In the genomic region with DNA sequence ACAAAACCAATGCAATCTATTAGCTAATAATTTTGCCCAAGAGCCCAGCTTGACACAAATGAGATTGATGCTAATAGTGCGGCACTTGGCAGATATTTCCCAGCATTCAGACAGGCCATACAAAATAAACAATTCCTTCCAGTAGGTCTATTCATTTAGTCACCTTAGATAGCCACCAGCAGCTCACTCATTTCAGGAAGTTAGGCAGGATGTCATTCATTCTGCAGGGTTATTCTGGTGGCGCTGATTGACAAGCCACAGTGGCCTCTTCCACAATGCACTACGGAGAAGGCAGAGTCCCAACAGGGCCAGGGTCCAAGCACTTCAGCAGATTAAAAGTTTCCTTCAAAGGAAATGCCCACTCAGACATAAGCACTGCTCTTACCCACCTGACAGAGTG, we compare ENCODE assay signal across 1 cellular context.
TF ChIP-seq lines count a peak whose summit lies in the region.

No MANE protein-coding gene starts in this region.

TF ChIP-seq in GM12878, 131 proteins besides CTCF, POLR2A, EP300 and RAD21:
- TF ChIP-seq CREM (IDR thresholded peaks at IDR 0.05; ENCODE audit: low read depth): no peak
- peak; percentile 45 for TF ChIP-seq RUNX3 (IDR thresholded peaks at IDR 0.05; ENCODE audit: low read length)
- no peak for TF ChIP-seq CEBPB (IDR thresholded peaks at IDR 0.05; ENCODE audit: borderline replicate concordance in 1 of 2, low read depth in 2 of 2, low read length in 2 of 2)
- no peak for TF ChIP-seq FOXK2 (IDR thresholded peaks at IDR 0.05)
- no peak for TF ChIP-seq MEF2A (IDR thresholded peaks at IDR 0.05; ENCODE audit: insufficient read depth, low read depth, low read length)
- TF ChIP-seq PAX5 (IDR thresholded peaks at IDR 0.05; ENCODE audit: borderline replicate concordance, low read depth, low read length): 0 out of 2 replicates have a peak, but pooled peaks have one; percentile 23
- no peak for TF ChIP-seq HCFC1 (IDR thresholded peaks at IDR 0.05; ENCODE audit: low read length)
- TF ChIP-seq, protein P1, sequence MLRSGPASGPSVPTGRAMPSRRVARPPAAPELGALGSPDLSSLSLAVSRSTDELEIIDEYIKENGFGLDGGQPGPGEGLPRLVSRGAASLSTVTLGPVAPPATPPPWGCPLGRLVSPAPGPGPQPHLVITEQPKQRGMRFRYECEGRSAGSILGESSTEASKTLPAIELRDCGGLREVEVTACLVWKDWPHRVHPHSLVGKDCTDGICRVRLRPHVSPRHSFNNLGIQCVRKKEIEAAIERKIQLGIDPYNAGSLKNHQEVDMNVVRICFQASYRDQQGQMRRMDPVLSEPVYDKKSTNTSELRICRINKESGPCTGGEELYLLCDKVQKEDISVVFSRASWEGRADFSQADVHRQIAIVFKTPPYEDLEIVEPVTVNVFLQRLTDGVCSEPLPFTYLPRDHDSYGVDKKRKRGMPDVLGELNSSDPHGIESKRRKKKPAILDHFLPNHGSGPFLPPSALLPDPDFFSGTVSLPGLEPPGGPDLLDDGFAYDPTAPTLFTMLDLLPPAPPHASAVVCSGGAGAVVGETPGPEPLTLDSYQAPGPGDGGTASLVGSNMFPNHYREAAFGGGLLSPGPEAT (IDR thresholded peaks at IDR 0.05; ENCODE audit: low read depth): no peak
- peak; percentile 58 for TF ChIP-seq JUNB (IDR thresholded peaks at IDR 0.05)
- TF ChIP-seq ASH2L (IDR thresholded peaks at IDR 0.05; ENCODE audit: borderline replicate concordance, low read depth): no peak
- TF ChIP-seq, protein P2, sequence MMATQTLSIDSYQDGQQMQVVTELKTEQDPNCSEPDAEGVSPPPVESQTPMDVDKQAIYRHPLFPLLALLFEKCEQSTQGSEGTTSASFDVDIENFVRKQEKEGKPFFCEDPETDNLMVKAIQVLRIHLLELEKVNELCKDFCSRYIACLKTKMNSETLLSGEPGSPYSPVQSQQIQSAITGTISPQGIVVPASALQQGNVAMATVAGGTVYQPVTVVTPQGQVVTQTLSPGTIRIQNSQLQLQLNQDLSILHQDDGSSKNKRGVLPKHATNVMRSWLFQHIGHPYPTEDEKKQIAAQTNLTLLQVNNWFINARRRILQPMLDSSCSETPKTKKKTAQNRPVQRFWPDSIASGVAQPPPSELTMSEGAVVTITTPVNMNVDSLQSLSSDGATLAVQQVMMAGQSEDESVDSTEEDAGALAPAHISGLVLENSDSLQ (IDR thresholded peaks at IDR 0.05): peak; percentile 88
- no peak for TF ChIP-seq CHD2 (IDR thresholded peaks at IDR 0.05; ENCODE audit: borderline replicate concordance, low read depth, low read length)
- TF ChIP-seq BHLHE40 (IDR thresholded peaks at IDR 0.05; ENCODE audit: borderline replicate concordance in 1 of 2, low read depth in 2 of 2, low read length in 1 of 2): no peak
- TF ChIP-seq, protein P3, sequence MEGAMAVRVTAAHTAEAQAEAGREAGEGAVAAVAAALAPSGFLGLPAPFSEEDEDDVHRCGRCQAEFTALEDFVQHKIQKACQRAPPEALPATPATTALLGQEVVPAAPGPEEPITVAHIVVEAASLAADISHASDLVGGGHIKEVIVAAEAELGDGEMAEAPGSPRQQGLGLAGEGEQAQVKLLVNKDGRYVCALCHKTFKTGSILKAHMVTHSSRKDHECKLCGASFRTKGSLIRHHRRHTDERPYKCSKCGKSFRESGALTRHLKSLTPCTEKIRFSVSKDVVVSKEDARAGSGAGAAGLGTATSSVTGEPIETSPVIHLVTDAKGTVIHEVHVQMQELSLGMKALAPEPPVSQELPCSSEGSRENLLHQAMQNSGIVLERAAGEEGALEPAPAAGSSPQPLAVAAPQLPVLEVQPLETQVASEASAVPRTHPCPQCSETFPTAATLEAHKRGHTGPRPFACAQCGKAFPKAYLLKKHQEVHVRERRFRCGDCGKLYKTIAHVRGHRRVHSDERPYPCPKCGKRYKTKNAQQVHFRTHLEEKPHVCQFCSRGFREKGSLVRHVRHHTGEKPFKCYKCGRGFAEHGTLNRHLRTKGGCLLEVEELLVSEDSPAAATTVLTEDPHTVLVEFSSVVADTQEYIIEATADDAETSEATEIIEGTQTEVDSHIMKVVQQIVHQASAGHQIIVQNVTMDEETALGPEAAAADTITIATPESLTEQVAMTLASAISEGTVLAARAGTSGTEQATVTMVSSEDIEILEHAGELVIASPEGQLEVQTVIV (IDR thresholded peaks at IDR 0.05; ENCODE audit: borderline replicate concordance, partially characterized antibody): no peak
- TF ChIP-seq, protein P4, sequence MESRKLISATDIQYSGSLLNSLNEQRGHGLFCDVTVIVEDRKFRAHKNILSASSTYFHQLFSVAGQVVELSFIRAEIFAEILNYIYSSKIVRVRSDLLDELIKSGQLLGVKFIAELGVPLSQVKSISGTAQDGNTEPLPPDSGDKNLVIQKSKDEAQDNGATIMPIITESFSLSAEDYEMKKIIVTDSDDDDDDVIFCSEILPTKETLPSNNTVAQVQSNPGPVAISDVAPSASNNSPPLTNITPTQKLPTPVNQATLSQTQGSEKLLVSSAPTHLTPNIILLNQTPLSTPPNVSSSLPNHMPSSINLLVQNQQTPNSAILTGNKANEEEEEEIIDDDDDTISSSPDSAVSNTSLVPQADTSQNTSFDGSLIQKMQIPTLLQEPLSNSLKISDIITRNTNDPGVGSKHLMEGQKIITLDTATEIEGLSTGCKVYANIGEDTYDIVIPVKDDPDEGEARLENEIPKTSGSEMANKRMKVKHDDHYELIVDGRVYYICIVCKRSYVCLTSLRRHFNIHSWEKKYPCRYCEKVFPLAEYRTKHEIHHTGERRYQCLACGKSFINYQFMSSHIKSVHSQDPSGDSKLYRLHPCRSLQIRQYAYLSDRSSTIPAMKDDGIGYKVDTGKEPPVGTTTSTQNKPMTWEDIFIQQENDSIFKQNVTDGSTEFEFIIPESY (IDR thresholded peaks at IDR 0.05): no peak
- no peak for TF ChIP-seq SIN3A (IDR thresholded peaks at IDR 0.05; ENCODE audit: low read depth, low read length)
- TF ChIP-seq EED (IDR thresholded peaks at IDR 0.05; ENCODE audit: low read depth): peak; percentile 49; the same call in 1 of the 2 replicates
- TF ChIP-seq TARDBP (IDR thresholded peaks at IDR 0.05; ENCODE audit: borderline replicate concordance): no peak
- TF ChIP-seq, protein P5, sequence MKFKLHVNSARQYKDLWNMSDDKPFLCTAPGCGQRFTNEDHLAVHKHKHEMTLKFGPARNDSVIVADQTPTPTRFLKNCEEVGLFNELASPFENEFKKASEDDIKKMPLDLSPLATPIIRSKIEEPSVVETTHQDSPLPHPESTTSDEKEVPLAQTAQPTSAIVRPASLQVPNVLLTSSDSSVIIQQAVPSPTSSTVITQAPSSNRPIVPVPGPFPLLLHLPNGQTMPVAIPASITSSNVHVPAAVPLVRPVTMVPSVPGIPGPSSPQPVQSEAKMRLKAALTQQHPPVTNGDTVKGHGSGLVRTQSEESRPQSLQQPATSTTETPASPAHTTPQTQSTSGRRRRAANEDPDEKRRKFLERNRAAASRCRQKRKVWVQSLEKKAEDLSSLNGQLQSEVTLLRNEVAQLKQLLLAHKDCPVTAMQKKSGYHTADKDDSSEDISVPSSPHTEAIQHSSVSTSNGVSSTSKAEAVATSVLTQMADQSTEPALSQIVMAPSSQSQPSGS (IDR thresholded peaks at IDR 0.05; ENCODE audit: low read length): no peak
- TF ChIP-seq, protein P6, sequence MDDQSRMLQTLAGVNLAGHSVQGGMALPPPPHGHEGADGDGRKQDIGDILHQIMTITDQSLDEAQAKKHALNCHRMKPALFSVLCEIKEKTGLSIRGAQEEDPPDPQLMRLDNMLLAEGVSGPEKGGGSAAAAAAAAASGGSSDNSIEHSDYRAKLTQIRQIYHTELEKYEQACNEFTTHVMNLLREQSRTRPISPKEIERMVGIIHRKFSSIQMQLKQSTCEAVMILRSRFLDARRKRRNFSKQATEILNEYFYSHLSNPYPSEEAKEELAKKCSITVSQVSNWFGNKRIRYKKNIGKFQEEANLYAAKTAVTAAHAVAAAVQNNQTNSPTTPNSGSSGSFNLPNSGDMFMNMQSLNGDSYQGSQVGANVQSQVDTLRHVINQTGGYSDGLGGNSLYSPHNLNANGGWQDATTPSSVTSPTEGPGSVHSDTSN (IDR thresholded peaks at IDR 0.05; ENCODE audit: insufficient replicate concordance, low read depth, low read length): peak; percentile 80
- no peak for TF ChIP-seq JUND (IDR thresholded peaks at IDR 0.05; ENCODE audit: low read depth, low read length)
- no peak for TF ChIP-seq BRCA1 (IDR thresholded peaks at IDR 0.05; ENCODE audit: low read depth, low read length)
- no peak for TF ChIP-seq NFXL1 (IDR thresholded peaks at IDR 0.05; ENCODE audit: borderline replicate concordance)
- TF ChIP-seq HDAC6 (IDR thresholded peaks at IDR 0.05; ENCODE audit: unreplicated experiment): no peak
- 0 out of 2 replicates have a peak, but pooled peaks have one; percentile 37 for TF ChIP-seq IRF4 (IDR thresholded peaks at IDR 0.05; ENCODE audit: low read depth, low read length)
- TF ChIP-seq SIX5 (IDR thresholded peaks at IDR 0.05; ENCODE audit: low read depth, low read length, severe bottlenecking): no peak
- TF ChIP-seq SREBF2 (IDR thresholded peaks at IDR 0.05; ENCODE audit: low read length): no peak
- no peak for TF ChIP-seq ZZZ3 (IDR thresholded peaks at IDR 0.05; ENCODE audit: control insufficient read depth, insufficient read length, low read depth)
- no peak for TF ChIP-seq TBL1XR1 (IDR thresholded peaks at IDR 0.05; ENCODE audit: low read depth, low read length)
- TF ChIP-seq CREB1 (IDR thresholded peaks at IDR 0.05; ENCODE audit: low read depth): no peak
- TF ChIP-seq, protein P7, sequence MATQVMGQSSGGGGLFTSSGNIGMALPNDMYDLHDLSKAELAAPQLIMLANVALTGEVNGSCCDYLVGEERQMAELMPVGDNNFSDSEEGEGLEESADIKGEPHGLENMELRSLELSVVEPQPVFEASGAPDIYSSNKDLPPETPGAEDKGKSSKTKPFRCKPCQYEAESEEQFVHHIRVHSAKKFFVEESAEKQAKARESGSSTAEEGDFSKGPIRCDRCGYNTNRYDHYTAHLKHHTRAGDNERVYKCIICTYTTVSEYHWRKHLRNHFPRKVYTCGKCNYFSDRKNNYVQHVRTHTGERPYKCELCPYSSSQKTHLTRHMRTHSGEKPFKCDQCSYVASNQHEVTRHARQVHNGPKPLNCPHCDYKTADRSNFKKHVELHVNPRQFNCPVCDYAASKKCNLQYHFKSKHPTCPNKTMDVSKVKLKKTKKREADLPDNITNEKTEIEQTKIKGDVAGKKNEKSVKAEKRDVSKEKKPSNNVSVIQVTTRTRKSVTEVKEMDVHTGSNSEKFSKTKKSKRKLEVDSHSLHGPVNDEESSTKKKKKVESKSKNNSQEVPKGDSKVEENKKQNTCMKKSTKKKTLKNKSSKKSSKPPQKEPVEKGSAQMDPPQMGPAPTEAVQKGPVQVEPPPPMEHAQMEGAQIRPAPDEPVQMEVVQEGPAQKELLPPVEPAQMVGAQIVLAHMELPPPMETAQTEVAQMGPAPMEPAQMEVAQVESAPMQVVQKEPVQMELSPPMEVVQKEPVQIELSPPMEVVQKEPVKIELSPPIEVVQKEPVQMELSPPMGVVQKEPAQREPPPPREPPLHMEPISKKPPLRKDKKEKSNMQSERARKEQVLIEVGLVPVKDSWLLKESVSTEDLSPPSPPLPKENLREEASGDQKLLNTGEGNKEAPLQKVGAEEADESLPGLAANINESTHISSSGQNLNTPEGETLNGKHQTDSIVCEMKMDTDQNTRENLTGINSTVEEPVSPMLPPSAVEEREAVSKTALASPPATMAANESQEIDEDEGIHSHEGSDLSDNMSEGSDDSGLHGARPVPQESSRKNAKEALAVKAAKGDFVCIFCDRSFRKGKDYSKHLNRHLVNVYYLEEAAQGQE (IDR thresholded peaks at IDR 0.05; ENCODE audit: low read depth, low read length): no peak
